In the genomic region with DNA sequence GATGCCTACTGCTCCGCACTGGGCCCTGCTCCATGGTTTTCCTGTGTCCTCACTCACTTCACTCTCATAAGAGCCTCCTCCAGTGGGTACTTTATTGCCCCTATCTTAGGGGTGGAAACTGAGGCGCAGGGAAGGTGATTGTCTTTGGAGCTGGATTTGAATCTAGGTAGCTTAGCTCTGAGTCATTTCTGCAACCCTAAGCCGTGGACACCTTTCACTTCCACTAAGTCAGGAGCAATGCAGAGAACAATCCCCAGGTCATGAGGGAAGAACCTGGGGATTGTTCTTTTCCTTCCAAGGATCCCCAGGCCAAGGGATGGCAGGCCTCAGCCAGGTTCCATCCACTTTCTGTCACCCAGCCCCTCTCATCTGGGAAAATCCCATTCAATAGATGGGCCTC, we compare ENCODE assay signal across 15 cellular contexts. TPM values are rescaled to one million over a fixed set of nuclear protein-coding genes. Genes with fewer than 3 reads are reported as not detected.
A peak's percentile ranks its signal among the peaks of the same experiment; 100 is the strongest.
DNase-seq lines count a peak whose midpoint lies in the region; ATAC-seq and TF ChIP-seq lines count a peak whose summit lies in the region.
"Had no signal": no experiment of that assay in that cellular context is flagged by ENCODE, and none has a peak within 500 bp of the region (broad histone marks: within the 10 kb centered on the region; RNA-seq: fewer than 3 reads in every experiment).

No MANE protein-coding gene starts in this region.

- no peaks in the 10 kb centered on the region for H3K36me3 ChIP-seq in CD4-positive, CD25-positive, alpha-beta regulatory T cell (ENCODE audit: control insufficient read depth, insufficient read depth, low read length)
- H3K36me3 ChIP-seq in A673 (ENCODE audit: insufficient read depth, low read length, poor library complexity, severe bottlenecking) = no peaks in the 10 kb centered on the region
- H3K36me3 ChIP-seq: suprapubic skin, uterus had no signal

- intact Hi-C loops in activated CD4-positive, alpha-beta T cell treated with anti-CD3 and anti-CD28 coated beads for 36 hours (cut with DNase I, micrococcal nuclease) = loop anchor here (2.0 to 10.0 kb wide), 3 partner anchors 72 to 490 kb away; partner anchors contain the start of gene CCDC184 (in 1 of the 2)
- intact Hi-C loops in activated CD4-positive, alpha-beta memory T cell treated with anti-CD3 and anti-CD28 coated beads for 36 hours (cut with micrococcal nuclease) = loop anchor here (2.0 to 10.0 kb wide), 2 partner anchors 76 to 490 kb away; no protein-coding TSS in a partner anchor
- intact Hi-C loops in dendritic cell treated with granulocyte-macrophage colony-stimulating factor and Interleukin-4, amounts not matched to agents 40 ng/mL and 50 ng/mL, for 4 days (cut with micrococcal nuclease) = no loop called here
- intact Hi-C loops in A673 (cut with micrococcal nuclease; ENCODE audit: unreplicated experiment) = no loop called here

- peak; percentile 21 for DNase-seq in activated CD4-positive, alpha-beta T cell treated with anti-CD3 and anti-CD28 coated beads for 36 hours
- no peak for DNase-seq in activated CD4-positive, alpha-beta T cell treated with anti-CD3 and anti-CD28 coated beads, Interleukin-2, amount 50 U/mL, for 1 hour
- no peak for DNase-seq in CD4-positive, CD25-positive, alpha-beta regulatory T cell
- DNase-seq in activated CD4-positive, alpha-beta memory T cell treated with anti-CD3 and anti-CD28 coated beads for 36 hours = peak; percentile 29
- DNase-seq in SW 1271 (lab: John Stamatoyannopoulos, UW) = no peak
- no peak for DNase-seq in stimulated activated CD4-positive, alpha-beta T cell treated with anti-CD3 and anti-CD28 coated beads, Interleukin-4, amount 100 ng/mL, for 1 hour
- no peak for DNase-seq in A673 (ENCODE audit: low spot score)
- DNase-seq: mammary epithelial cell, NCI-H1417 treated with DMSO at 0.1 percent for 48 hours, NCI-H510A, uterus had no signal

- no TSS peak for BruUV-seq in A673 (replicated peaks; lab: Mats Ljungman, UMichigan)

- H3K27ac Mint-ChIP-seq in activated CD4-positive, alpha-beta T cell treated with anti-CD3 and anti-CD28 coated beads for 36 hours = peak overlapping the region; percentile 97
- peak overlapping the region; percentile 26 to 98 (median 92) for H3K27ac Mint-ChIP-seq in CD4-positive, CD25-positive, alpha-beta regulatory T cell
- peak overlapping the region; percentile 97 for H3K27ac Mint-ChIP-seq in activated CD4-positive, alpha-beta memory T cell treated with anti-CD3 and anti-CD28 coated beads for 36 hours
- peak overlapping the region; percentile 65 for H3K27ac Mint-ChIP-seq in dendritic cell treated with granulocyte-macrophage colony-stimulating factor and Interleukin-4, amounts not matched to agents 40 ng/mL and 50 ng/mL, for 4 days
- H3K27ac Mint-ChIP-seq: brain had no signal

- H3K4me1 ChIP-seq in CD4-positive, CD25-positive, alpha-beta regulatory T cell (ENCODE audit: control insufficient read depth, insufficient read depth, low read length, poor library complexity, severe bottlenecking) = peaks cover 50% of the 10 kb centered on the region
- H3K4me1 ChIP-seq in A673 (ENCODE audit: insufficient read depth, low read length, poor library complexity, severe bottlenecking) = no peaks in the 10 kb centered on the region
- H3K4me1 ChIP-seq: uterus had no signal

- H3K27me3 Mint-ChIP-seq in activated CD4-positive, alpha-beta T cell treated with anti-CD3 and anti-CD28 coated beads for 36 hours = no peaks in the 10 kb centered on the region
- no peaks in the 10 kb centered on the region for H3K27me3 Mint-ChIP-seq in CD4-positive, CD25-positive, alpha-beta regulatory T cell
- no peaks in the 10 kb centered on the region for H3K27me3 Mint-ChIP-seq in activated CD4-positive, alpha-beta memory T cell treated with anti-CD3 and anti-CD28 coated beads for 36 hours
- no peaks in the 10 kb centered on the region for H3K27me3 Mint-ChIP-seq in dendritic cell treated with granulocyte-macrophage colony-stimulating factor and Interleukin-4, amounts not matched to agents 40 ng/mL and 50 ng/mL, for 4 days

- no peak for TF ChIP-seq CTCF in A673 (conservative IDR thresholded peaks at IDR 0.05; ENCODE audit: low read depth, low read length)

- H3K4me3 Mint-ChIP-seq in activated CD4-positive, alpha-beta T cell treated with anti-CD3 and anti-CD28 coated beads for 36 hours = peak overlapping the region; percentile 78
- H3K4me3 Mint-ChIP-seq in CD4-positive, CD25-positive, alpha-beta regulatory T cell = peak overlapping the region; percentile 66 to 85 (median 76)
- H3K4me3 Mint-ChIP-seq in activated CD4-positive, alpha-beta memory T cell treated with anti-CD3 and anti-CD28 coated beads for 36 hours = peak overlapping the region; percentile 89
- H3K4me3 Mint-ChIP-seq in dendritic cell treated with granulocyte-macrophage colony-stimulating factor and Interleukin-4, amounts not matched to agents 40 ng/mL and 50 ng/mL, for 4 days = no peak overlapping the region
- H3K4me3 Mint-ChIP-seq: brain had no signal

- peaks cover 88% of the 10 kb centered on the region for H3K4me1 Mint-ChIP-seq in activated CD4-positive, alpha-beta T cell treated with anti-CD3 and anti-CD28 coated beads for 36 hours
- H3K4me1 Mint-ChIP-seq in CD4-positive, CD25-positive, alpha-beta regulatory T cell = peaks cover 27 to 70% (median 60%) of the 10 kb centered on the region in 4 donors
- H3K4me1 Mint-ChIP-seq in activated CD4-positive, alpha-beta memory T cell treated with anti-CD3 and anti-CD28 coated beads for 36 hours (ENCODE audit: low read depth) = peaks cover 91% of the 10 kb centered on the region
- peaks cover 87% of the 10 kb centered on the region for H3K4me1 Mint-ChIP-seq in dendritic cell treated with granulocyte-macrophage colony-stimulating factor and Interleukin-4, amounts not matched to agents 40 ng/mL and 50 ng/mL, for 4 days (ENCODE audit: low read depth)

- POLR2A ChIA-PET in activated CD4-positive, alpha-beta T cell treated with anti-CD3 and anti-CD28 coated beads for 36 hours (lab: Charles Lee) = interaction anchor here (0.9 to 4.5 kb wide), 12 partner anchors 11 to 316 kb away, joined by 3 to 69 read pairs (median 8); partner anchors contain the start of gene VDR
- POLR2A ChIA-PET in activated CD4-positive, alpha-beta memory T cell treated with anti-CD3 and anti-CD28 coated beads for 36 hours (lab: Charles Lee) = interaction anchor here (0.6 to 6.3 kb wide), 16 partner anchors 10 to 798 kb away, joined by 3 to 76 read pairs (median 7); partner anchors contain the start of genes ASB8, HDAC7, KANSL2 and RPAP3
- POLR2A ChIA-PET in A673 (lab: Charles Lee; ENCODE audit: low non-redundant PET) = no interaction called here

- CTCF ChIA-PET in activated CD4-positive, alpha-beta T cell treated with anti-CD3 and anti-CD28 coated beads for 36 hours (lab: Charles Lee) = interaction anchor here (0.5 to 4.0 kb wide), 20 partner anchors 10 to 730 kb away, joined by 3 to 24 read pairs (median 6); partner anchors contain the start of genes TMEM106C and VDR
- CTCF ChIA-PET in activated CD4-positive, alpha-beta memory T cell treated with anti-CD3 and anti-CD28 coated beads for 36 hours (lab: Charles Lee) = interaction anchor here (0.9 to 5.1 kb wide), 16 partner anchors 15 to 273 kb away, joined by 3 to 34 read pairs (median 10); partner anchors contain the start of genes RPAP3, TMEM106C and VDR
- CTCF ChIA-PET in A673 (lab: Charles Lee) = no interaction called here

- H3K27me3 ChIP-seq in CD4-positive, CD25-positive, alpha-beta regulatory T cell (ENCODE audit: control insufficient read depth, insufficient read depth, low read length) = no peaks in the 10 kb centered on the region
- H3K27me3 ChIP-seq in A673 (replicated peaks; ENCODE audit: insufficient read depth, low read depth, low read length, poor library complexity) = no peaks in the 10 kb centered on the region
- H3K27me3 ChIP-seq: suprapubic skin, uterus had no signal

- ATAC-seq in activated CD4-positive, alpha-beta T cell treated with anti-CD3 and anti-CD28 coated beads for 36 hours = no peak
- no peak for ATAC-seq in CD4-positive, CD25-positive, alpha-beta regulatory T cell (ENCODE audit: low read depth in 2 of 2)
- ATAC-seq: A549 had no signal

- no peaks in the 10 kb centered on the region for H3K9me3 ChIP-seq in CD4-positive, CD25-positive, alpha-beta regulatory T cell (ENCODE audit: control insufficient read depth in 2 of 2, low read length in 2 of 2)
- no peaks in the 10 kb centered on the region for H3K9me3 ChIP-seq in A673 (ENCODE audit: low read depth, low read length, poor library complexity, severe bottlenecking)
- H3K9me3 ChIP-seq: A549, suprapubic skin, uterus had no signal

- H3K9me3 Mint-ChIP-seq in activated CD4-positive, alpha-beta T cell treated with anti-CD3 and anti-CD28 coated beads for 36 hours (ENCODE audit: low read depth) = no peaks in the 10 kb centered on the region
- no peaks in the 10 kb centered on the region for H3K9me3 Mint-ChIP-seq in CD4-positive, CD25-positive, alpha-beta regulatory T cell
- H3K9me3 Mint-ChIP-seq in activated CD4-positive, alpha-beta memory T cell treated with anti-CD3 and anti-CD28 coated beads for 36 hours = no peaks in the 10 kb centered on the region
- no peaks in the 10 kb centered on the region for H3K9me3 Mint-ChIP-seq in dendritic cell treated with granulocyte-macrophage colony-stimulating factor and Interleukin-4, amounts not matched to agents 40 ng/mL and 50 ng/mL, for 4 days

- H3K36me3 Mint-ChIP-seq in activated CD4-positive, alpha-beta T cell treated with anti-CD3 and anti-CD28 coated beads for 36 hours (ENCODE audit: low read depth) = peaks cover 72% of the 10 kb centered on the region
- H3K36me3 Mint-ChIP-seq in CD4-positive, CD25-positive, alpha-beta regulatory T cell = no peaks in the 10 kb centered on the region
- peaks cover 81% of the 10 kb centered on the region for H3K36me3 Mint-ChIP-seq in activated CD4-positive, alpha-beta memory T cell treated with anti-CD3 and anti-CD28 coated beads for 36 hours
- peaks cover 91% of the 10 kb centered on the region for H3K36me3 Mint-ChIP-seq in dendritic cell treated with granulocyte-macrophage colony-stimulating factor and Interleukin-4, amounts not matched to agents 40 ng/mL and 50 ng/mL, for 4 days (ENCODE audit: low read depth)
- H3K36me3 Mint-ChIP-seq: brain had no signal

- peak overlapping the region; percentile 1 for H3K4me3 ChIP-seq in CD4-positive, CD25-positive, alpha-beta regulatory T cell (ENCODE audit: low read depth, low read length)
- no peak overlapping the region for H3K4me3 ChIP-seq in A673 (ENCODE audit: low read depth, low read length, poor library complexity, severe bottlenecking)
- H3K4me3 ChIP-seq: A549, suprapubic skin, uterus had no signal

- H3K27ac ChIP-seq in CD4-positive, CD25-positive, alpha-beta regulatory T cell (ENCODE audit: insufficient read depth, low read length, poor library complexity, severe bottlenecking) = no peak overlapping the region
- H3K27ac ChIP-seq in A673 (ENCODE audit: low read depth, low read length, poor library complexity, severe bottlenecking) = no peak overlapping the region
- H3K27ac ChIP-seq: A549, suprapubic skin, uterus had no signal

RNA-seq across cellular contexts. Expression of gene VDR, which starts 20.3 kb away (rescaled TPM):
- total RNA-seq in activated CD4-positive, alpha-beta T cell treated with anti-CD3 and anti-CD28 coated beads for 36 hours = 100 to 1,000 TPM; 108 to 124 TPM
- 2.9 TPM for total RNA-seq in CD4-positive, CD25-positive, alpha-beta regulatory T cell
- polyA plus RNA-seq in CD4-positive, CD25-positive, alpha-beta regulatory T cell = 1 to 10 TPM; 1.6 to 4.5 (median 2.5) TPM
- 100 to 1,000 TPM; 156 TPM for total RNA-seq in activated CD4-positive, alpha-beta memory T cell treated with anti-CD3 and anti-CD28 coated beads for 36 hours
- 0.43 and 0.76 TPM in 2 replicates for total RNA-seq in A673 (2021)

Comparison
In these comparisons a context has a peak if more than half of its experiments do, and no peak if none do; other contexts are left out.
1. DNase-seq: peak in activated CD4-positive, alpha-beta T cell treated with anti-CD3 and anti-CD28 coated beads for 36 hours (single experiment) and activated CD4-positive, alpha-beta memory T cell treated with anti-CD3 and anti-CD28 coated beads for 36 hours (single experiment); none in activated CD4-positive, alpha-beta T cell treated with anti-CD3 and anti-CD28 coated beads, Interleukin-2, amount 50 U/mL, for 1 hour (single experiment), CD4-positive, CD25-positive, alpha-beta regulatory T cell (0 of 3), SW 1271 (0 of 2), stimulated activated CD4-positive, alpha-beta T cell treated with anti-CD3 and anti-CD28 coated beads, Interleukin-4, amount 100 ng/mL, for 1 hour (single experiment) and A673 (single experiment).
2. RNA of gene VDR, which starts 20.3 kb away (total RNA-seq): 156 TPM in activated CD4-positive, alpha-beta memory T cell treated with anti-CD3 and anti-CD28 coated beads for 36 hours and 108 to 124 TPM in activated CD4-positive, alpha-beta T cell treated with anti-CD3 and anti-CD28 coated beads for 36 hours; 2.9 TPM in CD4-positive, CD25-positive, alpha-beta regulatory T cell (single experiment) and 0.43 to 0.76 TPM in A673; every median in the first group is over 10 times any median in the second.
3. intact Hi-C loops: an anchor here in activated CD4-positive, alpha-beta T cell treated with anti-CD3 and anti-CD28 coated beads for 36 hours (2.0 to 10.0 kb wide) and activated CD4-positive, alpha-beta memory T cell treated with anti-CD3 and anti-CD28 coated beads for 36 hours (2.0 to 10.0 kb wide); none called in dendritic cell treated with granulocyte-macrophage colony-stimulating factor and Interleukin-4, amounts not matched to agents 40 ng/mL and 50 ng/mL, for 4 days and A673.
4. Peak in every context shown above with its lines, with median percentiles within 50 percentile points of each other: H3K27ac Mint-ChIP-seq.